ENCODE assay signal across 8 cellular contexts in the genomic region with DNA sequence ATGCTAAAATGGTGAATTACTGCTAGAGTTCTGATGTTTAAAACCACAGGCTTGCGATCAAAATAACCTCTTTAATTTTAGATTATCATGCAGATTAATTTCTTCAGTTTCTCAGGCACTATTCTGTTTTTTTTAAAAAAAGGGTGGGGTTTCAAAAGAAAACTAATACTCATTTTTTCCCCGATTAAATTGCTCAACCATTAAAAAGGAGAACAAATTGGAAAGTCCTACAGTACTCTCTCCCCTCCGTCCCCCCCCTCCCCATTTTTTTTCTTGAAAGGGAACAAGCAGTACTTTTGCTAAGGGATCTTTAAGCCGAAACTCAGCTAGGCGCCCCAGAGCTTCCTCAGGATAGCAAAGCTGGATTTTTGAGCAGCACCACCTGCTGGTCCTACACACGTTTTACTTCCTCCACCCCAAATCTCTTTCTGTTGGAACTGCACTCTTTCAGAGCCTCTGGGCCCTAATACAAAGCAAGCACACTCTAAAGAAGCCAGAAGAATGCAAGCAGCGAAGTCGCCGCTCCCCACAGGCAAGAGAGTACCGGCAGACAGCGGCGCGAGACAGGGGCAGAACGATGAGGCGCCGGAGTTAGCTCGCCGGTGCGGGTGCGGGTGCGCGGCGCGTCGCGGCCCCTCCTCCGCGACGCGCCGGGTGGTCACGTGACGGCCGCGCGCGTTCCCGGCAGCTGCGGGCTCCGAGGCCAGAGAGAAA. TPM values are rescaled to one million over a fixed set of nuclear protein-coding genes. Genes with fewer than 3 reads are reported as not detected.
DNase-seq lines count a peak whose midpoint lies in the region; ATAC-seq and TF ChIP-seq lines count a peak whose summit lies in the region.

A gene with protein sequence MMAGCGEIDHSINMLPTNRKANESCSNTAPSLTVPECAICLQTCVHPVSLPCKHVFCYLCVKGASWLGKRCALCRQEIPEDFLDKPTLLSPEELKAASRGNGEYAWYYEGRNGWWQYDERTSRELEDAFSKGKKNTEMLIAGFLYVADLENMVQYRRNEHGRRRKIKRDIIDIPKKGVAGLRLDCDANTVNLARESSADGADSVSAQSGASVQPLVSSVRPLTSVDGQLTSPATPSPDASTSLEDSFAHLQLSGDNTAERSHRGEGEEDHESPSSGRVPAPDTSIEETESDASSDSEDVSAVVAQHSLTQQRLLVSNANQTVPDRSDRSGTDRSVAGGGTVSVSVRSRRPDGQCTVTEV (plus strand): TSS at position 687 of the 714 bp plus-strand sequence. CDS start 13,475 bp downstream, outside the sequence.

- H3K27ac Mint-ChIP-seq in activated naive CD4-positive, alpha-beta T cell treated with anti-CD3 and anti-CD28 coated beads, Interleukin-2, amount 10 ng/mL, durations not matched to agents 7 days and 5 days, result peak within 1 kb of the TSS; percentile 96

- intact Hi-C loops in HCT116 (cut with micrococcal nuclease), result no loop called here

- no peaks in the 10 kb centered on the region for H3K36me3 ChIP-seq in HCT116 (ENCODE audit: control insufficient read depth in 1 of 2, insufficient read depth in 2 of 2, low read length in 2 of 2)
- no peaks in the 10 kb centered on the region for H3K36me3 ChIP-seq in MM.1S (replicated peaks; ENCODE audit: insufficient read depth, low read length)

- DNase-seq in GF-D8 (lab: John Stamatoyannopoulos, UW), result peak; percentile 83
- peak; percentile 75 for DNase-seq in HCT116 (ENCODE audit: low read depth, low spot score)
- DNase-seq in MM.1S, result peak; percentile 80
- peak; percentile 85 for DNase-seq in SK-MEL-5 (ENCODE audit: low read depth, low spot score)
- peak; percentile 74 for DNase-seq in activated naive CD4-positive, alpha-beta T cell treated with anti-CD3 and anti-CD28 coated beads, Interleukin-2, amount 10 ng/mL, durations not matched to agents 7 days and 5 days
- peak; percentile 68 for DNase-seq in glomerular endothelial cell (ENCODE audit: extremely low read depth, low read depth, low spot score)
- DNase-seq in nucleus accumbens (lab: John Stamatoyannopoulos, UW), result peak in 55 of 56 donors; percentile 11 to 93 (median 82)
- peak; percentile 91 for DNase-seq in superior temporal gyrus (ENCODE audit: extremely low spot score)

- H2AFZ ChIP-seq in HCT116 (ENCODE audit: low read depth, low read length, poor library complexity, severe bottlenecking), result peak within 1 kb of the TSS; percentile 63
- H2AFZ ChIP-seq in MM.1S (ENCODE audit: low read length), result peak within 1 kb of the TSS; percentile 85

- no peaks in the 10 kb centered on the region for H4K20me1 ChIP-seq in HCT116 (ENCODE audit: insufficient read depth)
- no peaks in the 10 kb centered on the region for H4K20me1 ChIP-seq in MM.1S (ENCODE audit: insufficient read depth, low read length)

- H3K9ac ChIP-seq in HCT116 (ENCODE audit: low read length), result peak within 1 kb of the TSS; percentile 80
- peak within 1 kb of the TSS; percentile 93 for H3K9ac ChIP-seq in MM.1S (ENCODE audit: low read length)

- H3K4me1 ChIP-seq in HCT116 (ENCODE audit: control insufficient read depth in 1 of 2, insufficient read depth in 2 of 2, low read length in 2 of 2) (peaks cover 3 to 13% of the 10 kb centered on the region in 2 experiments; a peak in 3 of 4 replicates), MM.1S (ENCODE audit: low read length) (0 out of 2 replicates have a peak, but pooled peaks cover 7% of the 10 kb centered on the region)

- H3K27ac ChIP-seq in HCT116 (ENCODE audit: low read depth, low read length), result peak within 1 kb of the TSS; percentile 90
- peak within 1 kb of the TSS; percentile 88 for H3K27ac ChIP-seq in MM.1S (ENCODE audit: low read length)

- no peaks in the 10 kb centered on the region for H3K9me3 Mint-ChIP-seq in activated naive CD4-positive, alpha-beta T cell treated with anti-CD3 and anti-CD28 coated beads, Interleukin-2, amount 10 ng/mL, durations not matched to agents 7 days and 5 days

- BruUV-seq in HCT116 (replicated peaks; lab: Mats Ljungman, UMichigan), result TSS peak; percentile 75

- ATAC-seq in HCT116, result peak; percentile 84

- peak within 1 kb of the TSS; percentile 100 for H3K4me3 Mint-ChIP-seq in activated naive CD4-positive, alpha-beta T cell treated with anti-CD3 and anti-CD28 coated beads, Interleukin-2, amount 10 ng/mL, durations not matched to agents 7 days and 5 days

- H3F3A ChIP-seq in MM.1S (ENCODE audit: insufficient read depth, low read length), result peaks cover 18% of the 10 kb centered on the region

- CTCF ChIA-PET in HCT116 (lab: Charles Lee), result interaction anchor here (0.6 to 1.8 kb wide), 18 partner anchors 10 to 757 kb away, joined by 3 to 17 read pairs (median 5); no protein-coding TSS in a partner anchor
- CTCF ChIA-PET in activated naive CD4-positive, alpha-beta T cell treated with anti-CD3 and anti-CD28 coated beads, Interleukin-2, amount 10 ng/mL, durations not matched to agents 7 days and 5 days (lab: Charles Lee), result interaction anchor here (0.6 to 3.9 kb wide), 14 partner anchors 11 to 282 kb away, joined by 3 to 26 read pairs (median 3); no protein-coding TSS in a partner anchor

- no peaks in the 10 kb centered on the region for H3K9me2 ChIP-seq in HCT116 (ENCODE audit: insufficient read depth)
- no peaks in the 10 kb centered on the region for H3K9me2 ChIP-seq in MM.1S (replicated peaks; ENCODE audit: insufficient read depth, low read length)

- H3K27me3 ChIP-seq in HCT116 (ENCODE audit: insufficient read depth, low read length), result no peaks in the 10 kb centered on the region
- no peaks in the 10 kb centered on the region for H3K27me3 ChIP-seq in MM.1S (replicated peaks; ENCODE audit: insufficient read depth, low read length)

- H3K27me3 Mint-ChIP-seq in activated naive CD4-positive, alpha-beta T cell treated with anti-CD3 and anti-CD28 coated beads, Interleukin-2, amount 10 ng/mL, durations not matched to agents 7 days and 5 days, result peaks cover 7% of the 10 kb centered on the region

- peak; percentile 64 to 74 (median 70); a peak in 5 of 6 replicates for TF ChIP-seq CTCF in HCT116 (IDR thresholded peaks at IDR 0.05 in 2 of 3, conservative IDR thresholded peaks at IDR 0.05 in 1 of 3; ENCODE audit: borderline replicate concordance in 1 of 3, insufficient read depth in 1 of 3, low read depth in 2 of 3, low read length in 2 of 3)
- TF ChIP-seq CTCF in MM.1S (IDR thresholded peaks at IDR 0.05; ENCODE audit: low read length), result peak; percentile 75

- H3K4me2 ChIP-seq in HCT116 (ENCODE audit: low read length) (peak within 1 kb of the TSS; percentile 96), MM.1S (ENCODE audit: low read depth, low read length) (peak within 1 kb of the TSS; percentile 79)

- peaks cover 41% of the 10 kb centered on the region for H3K79me2 ChIP-seq in HCT116 (ENCODE audit: insufficient read depth, low read length)
- H3K79me2 ChIP-seq in MM.1S (ENCODE audit: low read length), result peaks cover 43% of the 10 kb centered on the region

- H3K4me3 ChIP-seq in HCT116 (replicated peaks in 1 of 2; ENCODE audit: low read depth in 1 of 2, low read length in 2 of 2) (peak within 1 kb of the TSS; percentile 75 to 76), MM.1S (ENCODE audit: low read length) (peak within 1 kb of the TSS; percentile 93)

- no peaks in the 10 kb centered on the region for H3K9me3 ChIP-seq in HCT116 (ENCODE audit: control insufficient read depth in 1 of 2, insufficient read depth in 1 of 2, low read depth in 1 of 2, low read length in 2 of 2)
- no peaks in the 10 kb centered on the region for H3K9me3 ChIP-seq in MM.1S (replicated peaks; ENCODE audit: insufficient read depth, low read length)

- in situ Hi-C loops in SK-MEL-5 (cut with HindIII; ENCODE audit: low pct_unique_long_range_greater_than_20kb, low sequenced_read_pairs), result no loop called here

- POLR2A ChIA-PET in HCT116 (lab: Charles Lee), result interaction anchor here (0.6 to 1.2 kb wide), 6 partner anchors 20 to 283 kb away, joined by 3 to 4 read pairs (median 3); no protein-coding TSS in a partner anchor

- H3K4me1 Mint-ChIP-seq in activated naive CD4-positive, alpha-beta T cell treated with anti-CD3 and anti-CD28 coated beads, Interleukin-2, amount 10 ng/mL, durations not matched to agents 7 days and 5 days, result peaks cover 31% of the 10 kb centered on the region

- RAD21 ChIA-PET in HCT116 (lab: Charles Lee; ENCODE audit: low non-redundant PET in 1 of 2, low total read pairs in 2 of 2, uncharacterized antibody in 2 of 2, unreplicated experiment in 2 of 2), result interaction anchor here (0.6 to 1.4 kb wide), 3 partner anchors 76 to 374 kb away, joined by 3 to 6 read pairs (median 4); no protein-coding TSS in a partner anchor

- peak; percentile 79 for TF ChIP-seq POLR2A in HCT116 (IDR thresholded peaks at IDR 0.05; ENCODE audit: borderline replicate concordance, extremely low read depth, insufficient read depth, insufficient read length)

- peak; percentile 52 for TF ChIP-seq RAD21 in HCT116 (IDR thresholded peaks at IDR 0.05; ENCODE audit: low read depth)

- H3K36me3 Mint-ChIP-seq in activated naive CD4-positive, alpha-beta T cell treated with anti-CD3 and anti-CD28 coated beads, Interleukin-2, amount 10 ng/mL, durations not matched to agents 7 days and 5 days, result peaks cover 10% of the 10 kb centered on the region

TF ChIP-seq in HCT116, 20 proteins besides CTCF, POLR2A, EP300 and RAD21 (continues in another document):
- TF ChIP-seq SP1 (IDR thresholded peaks at IDR 0.05; ENCODE audit: low read depth), result no peak

RNA-seq across cellular contexts. Expression of the gene that starts here (rescaled TPM):
- 17.6 TPM for total RNA-seq in HCT116 (2021; ENCODE audit: unreplicated experiment)
- polyA plus RNA-seq in HCT116 (2012), result 12.0 and 15.2 TPM in 2 replicates
- 21.6 and 22.3 TPM in 2 replicates for total RNA-seq in SK-MEL-5 (2014; rRNA removed; shearing (Covaris generic))
- polyA plus RNA-seq in SK-MEL-5 (2015; cell fraction: cytosol; rRNA removed), result 18.4 and 24.5 TPM in 2 replicates
- 148 and 160 TPM in 2 replicates for polyA plus RNA-seq in SK-MEL-5 (2015; cell fraction: nucleus; rRNA removed)
- 36.7 and 41.2 TPM in 2 replicates for total RNA-seq in glomerular endothelial cell

Comparison
In these comparisons a context has a peak if more than half of its experiments do, and no peak if none do; other contexts are left out.
1. Peak in every context shown above with its lines: DNase-seq, ATAC-seq, H3K4me3 ChIP-seq and H3K27ac ChIP-seq.